ENCODE assay signal across 8 cellular contexts in the genomic region with DNA sequence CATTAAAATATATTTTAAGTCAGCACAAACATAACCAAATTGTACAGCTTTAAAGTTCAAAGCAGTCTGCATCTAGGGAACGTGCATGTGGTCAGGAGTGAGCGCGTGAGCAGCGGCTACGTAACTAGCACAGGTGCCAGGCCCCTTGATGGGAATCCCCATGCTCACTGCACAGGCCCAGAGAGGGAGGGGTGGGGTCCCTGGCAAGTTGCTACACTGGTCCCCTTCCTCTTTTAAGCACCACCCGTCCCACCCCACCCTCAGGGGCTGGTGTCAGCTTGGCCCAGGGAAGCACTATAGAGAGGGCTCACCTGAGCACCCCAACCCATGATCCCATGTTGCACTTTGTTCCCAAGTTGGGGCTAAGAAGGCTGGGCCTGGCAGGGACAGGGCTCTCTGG. TPM values are rescaled to one million over a fixed set of nuclear protein-coding genes. Genes with fewer than 3 reads are reported as not detected.
DNase-seq lines count a peak whose midpoint lies in the region; ATAC-seq and TF ChIP-seq lines count a peak whose summit lies in the region.

No MANE protein-coding gene starts in this region.

- peak overlapping the region; percentile 87 to 97 (median 93) for H3K4me3 Mint-ChIP-seq in naive thymus-derived CD8-positive, alpha-beta T cell

- H3K27ac ChIP-seq in Panc1 (ENCODE audit: low read length) (peak overlapping the region; percentile 90), ectodermal cell (ENCODE audit: insufficient read depth, low read depth, low read length, poor library complexity, severe bottlenecking) (peak overlapping the region; percentile 87)

- H3K27me3 ChIP-seq in Panc1 (ENCODE audit: control insufficient read depth, insufficient read depth, low read length) (no peaks in the 10 kb centered on the region), ectodermal cell (ENCODE audit: control insufficient read depth, insufficient read depth, low read length, poor library complexity, severe bottlenecking) (no peaks in the 10 kb centered on the region)

- TF ChIP-seq CTCF in Panc1 (IDR thresholded peaks at IDR 0.05) = no peak

- H3K4me3 ChIP-seq in Panc1 (ENCODE audit: low read depth in 2 of 2, low read length in 2 of 2) = peak overlapping the region; percentile 59 to 89
- H3K4me3 ChIP-seq in ectodermal cell (ENCODE audit: insufficient read depth, low read depth, low read length) = peak overlapping the region; percentile 100

- CTCF ChIA-PET in Panc1 (lab: Charles Lee) = no interaction called here

- in situ Hi-C loops in Panc1 (cut with HindIII; ENCODE audit: low pct_unique_long_range_greater_than_20kb, low sequenced_read_pairs) = no loop called here

- H3K36me3 ChIP-seq in ES-I3 (ENCODE audit: insufficient read depth, low read length) (peaks cover 5% of the 10 kb centered on the region; the same call in 1 of the 2 replicates), Panc1 (ENCODE audit: control insufficient read depth, insufficient read depth, low read length) (peaks cover 3% of the 10 kb centered on the region), ectodermal cell (ENCODE audit: control insufficient read depth, insufficient read depth, low read length) (peaks cover 11% of the 10 kb centered on the region)

- no TSS peak for BruUV-seq in Panc1 (replicated peaks; lab: Mats Ljungman, UMichigan)

- no peaks in the 10 kb centered on the region; the same call in 1 of the 2 replicates for H3K4me1 ChIP-seq in ES-I3 (ENCODE audit: insufficient read depth, low read length)
- H3K4me1 ChIP-seq in Panc1 (ENCODE audit: control insufficient read depth, insufficient read depth, low read length) = peaks cover 16% of the 10 kb centered on the region
- peaks cover 6% of the 10 kb centered on the region for H3K4me1 ChIP-seq in ectodermal cell (ENCODE audit: control insufficient read depth, insufficient read depth, low read length)

- DNase-seq in Panc1 (ENCODE audit: low read depth, low spot score) (no peak), MV-4-11 (lab: John Stamatoyannopoulos, UW) (no peak), dedifferentiated amniotic fluid mesenchymal stem cell (ENCODE audit: extremely low spot score) (no peak), NCI-H226 (no peak)
- peak in 5 of 10 donors; percentile 36 to 66 (median 47) for DNase-seq in naive thymus-derived CD8-positive, alpha-beta T cell

- H3K27me3 Mint-ChIP-seq in naive thymus-derived CD8-positive, alpha-beta T cell = no peaks in the 10 kb centered on the region

- POLR2A ChIA-PET in Panc1 (lab: Charles Lee) = no interaction called here
- POLR2A ChIA-PET in naive thymus-derived CD8-positive, alpha-beta T cell (lab: Charles Lee) = interaction anchor here (0.6 to 1.5 kb wide), 5 partner anchors 8 to 78 kb away, joined by 3 to 7 read pairs (median 4); partner anchors contain the start of gene INKA1

- peak overlapping the region; percentile 82 for H3K9ac ChIP-seq in ES-I3 (ENCODE audit: low read depth, low read length)

- no peak for ATAC-seq in Panc1
- ATAC-seq in naive thymus-derived CD8-positive, alpha-beta T cell = peak in 1 of 2 donors; percentile 33
- no peak for ATAC-seq in GM19324 (IDR thresholded peaks at IDR 0.05; ENCODE audit: low FRiP score, unreplicated experiment)

- peaks cover 0 to 8% (median 0%) of the 10 kb centered on the region in 3 donors for H3K36me3 Mint-ChIP-seq in naive thymus-derived CD8-positive, alpha-beta T cell

- WGBS in ectodermal cell, 2 experiments = 60 to 62% methylated on average over 6 of the region's 6 CpGs

- peaks cover 15 to 36% (median 32%) of the 10 kb centered on the region in 4 donors for H3K4me1 Mint-ChIP-seq in naive thymus-derived CD8-positive, alpha-beta T cell

- H3K27ac Mint-ChIP-seq in naive thymus-derived CD8-positive, alpha-beta T cell = peak overlapping the region; percentile 74 to 98 (median 96)

- H3K9me3 ChIP-seq in ES-I3 (ENCODE audit: control insufficient read depth, insufficient read depth, low read length) (no peaks in the 10 kb centered on the region), Panc1 (ENCODE audit: control insufficient read depth, insufficient read depth, low read depth, low read length) (no peaks in the 10 kb centered on the region), ectodermal cell (ENCODE audit: control insufficient read depth, low read length) (no peaks in the 10 kb centered on the region)

- H3K9me3 Mint-ChIP-seq in naive thymus-derived CD8-positive, alpha-beta T cell = no peaks in the 10 kb centered on the region

- intact Hi-C loops in Panc1 (cut with micrococcal nuclease; ENCODE audit: unreplicated experiment) = no loop called here

RNA-seq across cellular contexts. Expression of gene GMPPB, which starts 0.8 kb away (rescaled TPM):
- 28.4 TPM for total RNA-seq in Panc1 (2021; ENCODE audit: unreplicated experiment)
- 29.6 TPM for polyA plus RNA-seq in Panc1 (2012; ENCODE audit: insufficient read length)
- polyA plus RNA-seq in ectodermal cell (2013, experiment 1 of 4) = 15.9 TPM
- 18.2 TPM for polyA plus RNA-seq in ectodermal cell (2013, experiment 2 of 4)
- 12.4 TPM for polyA plus RNA-seq in ectodermal cell (2013, experiment 3 of 4)
- 12.7 TPM for polyA plus RNA-seq in ectodermal cell (2013, experiment 4 of 4)
- 10 to 100 TPM; 21.6 to 22.2 TPM for total RNA-seq in naive thymus-derived CD8-positive, alpha-beta T cell
- 10 to 100 TPM in 2 of 3 donors, 1 to 10 TPM in 1; 7.5 to 14.8 (median 12.3) TPM for polyA plus RNA-seq in naive thymus-derived CD8-positive, alpha-beta T cell

RNA-seq across cellular contexts. Expression of gene AMIGO3, which starts 5.1 kb away (rescaled TPM):
- 0.72 TPM for total RNA-seq in Panc1 (2021; ENCODE audit: unreplicated experiment)
- 4.9 TPM for polyA plus RNA-seq in Panc1 (2012; ENCODE audit: insufficient read length)
- polyA plus RNA-seq in ectodermal cell (2013, experiment 1 of 4) = 2.7 TPM
- polyA plus RNA-seq in ectodermal cell (2013, experiment 2 of 4) = 2.6 TPM
- 3.0 TPM for polyA plus RNA-seq in ectodermal cell (2013, experiment 3 of 4)
- polyA plus RNA-seq in ectodermal cell (2013, experiment 4 of 4) = 3.1 TPM
- total RNA-seq in naive thymus-derived CD8-positive, alpha-beta T cell = 1 to 10 TPM; 1.0 to 1.1 TPM
- polyA plus RNA-seq in naive thymus-derived CD8-positive, alpha-beta T cell = 1 to 10 TPM; 1.2 to 1.5 (median 1.2) TPM

RNA-seq across cellular contexts. Expression of gene RNF123, which starts 35.2 kb away (rescaled TPM):
- 23.1 TPM for total RNA-seq in Panc1 (2021; ENCODE audit: unreplicated experiment)
- polyA plus RNA-seq in Panc1 (2012; ENCODE audit: insufficient read length) = 31.2 TPM
- 37.0 TPM for polyA plus RNA-seq in ectodermal cell (2013, experiment 1 of 4)
- polyA plus RNA-seq in ectodermal cell (2013, experiment 2 of 4) = 34.0 TPM
- 30.1 TPM for polyA plus RNA-seq in ectodermal cell (2013, experiment 3 of 4)
- polyA plus RNA-seq in ectodermal cell (2013, experiment 4 of 4) = 33.4 TPM
- total RNA-seq in naive thymus-derived CD8-positive, alpha-beta T cell = 10 to 100 TPM; 66.4 to 70.0 TPM
- polyA plus RNA-seq in naive thymus-derived CD8-positive, alpha-beta T cell = 10 to 100 TPM in 2 of 3 donors, 1 to 10 TPM in 1; 8.8 to 20.4 (median 10.5) TPM

RNA-seq across cellular contexts. Expression of gene MST1, which starts 35.3 kb away (rescaled TPM):
- total RNA-seq in Panc1 (2021; ENCODE audit: unreplicated experiment) = 14.0 TPM
- polyA plus RNA-seq in Panc1 (2012; ENCODE audit: insufficient read length) = 19.4 TPM
- polyA plus RNA-seq in ectodermal cell (2013, experiment 1 of 4) = 15.1 TPM
- polyA plus RNA-seq in ectodermal cell (2013, experiment 2 of 4) = 10.6 TPM
- 12.9 TPM for polyA plus RNA-seq in ectodermal cell (2013, experiment 3 of 4)
- polyA plus RNA-seq in ectodermal cell (2013, experiment 4 of 4) = 13.9 TPM
- total RNA-seq in naive thymus-derived CD8-positive, alpha-beta T cell = 10 to 100 TPM; 13.3 to 13.7 TPM
- 1 to 10 TPM in 1 of 3 donors, under 1 TPM in 2; 0.29 to 1.1 (median 0.74) TPM for polyA plus RNA-seq in naive thymus-derived CD8-positive, alpha-beta T cell

RNA-seq across cellular contexts. Expression of gene APEH, which starts 50.4 kb away (rescaled TPM):
- total RNA-seq in Panc1 (2021; ENCODE audit: unreplicated experiment) = 131 TPM
- polyA plus RNA-seq in Panc1 (2012; ENCODE audit: insufficient read length) = 169 TPM
- 105 TPM for polyA plus RNA-seq in ectodermal cell (2013, experiment 1 of 4)
- polyA plus RNA-seq in ectodermal cell (2013, experiment 2 of 4) = 125 TPM
- 78.6 TPM for polyA plus RNA-seq in ectodermal cell (2013, experiment 3 of 4)
- polyA plus RNA-seq in ectodermal cell (2013, experiment 4 of 4) = 86.9 TPM
- total RNA-seq in naive thymus-derived CD8-positive, alpha-beta T cell = 100 to 1,000 TPM; 137 to 139 TPM
- 100 to 1,000 TPM; 105 to 131 (median 114) TPM for polyA plus RNA-seq in naive thymus-derived CD8-positive, alpha-beta T cell
